In the genomic region with DNA sequence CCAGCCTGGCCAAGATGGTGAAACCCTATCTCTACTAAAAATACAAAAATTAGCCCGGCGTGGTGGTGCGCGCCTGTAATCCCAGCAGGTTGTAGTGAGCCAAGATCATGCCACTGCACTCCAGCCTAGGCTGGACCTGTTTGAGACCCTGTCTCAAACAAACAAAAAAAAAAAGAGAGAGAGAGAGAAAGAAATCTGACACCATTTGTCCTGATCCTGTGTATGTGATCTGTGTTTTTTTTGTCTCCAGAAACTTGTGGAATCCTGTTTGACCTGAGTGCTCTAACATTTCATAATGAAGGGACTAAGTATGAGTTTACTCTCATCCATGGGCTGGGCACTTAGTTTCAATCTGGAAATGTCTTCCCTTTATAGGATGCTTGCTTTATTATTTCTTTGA, we compare ENCODE assay signal across 1 cellular context.
TF ChIP-seq lines count a peak whose summit lies in the region.

No MANE protein-coding gene starts in this region.

TF ChIP-seq in HepG2, 621 proteins besides CTCF, POLR2A, EP300 and RAD21 (continues in another document):
- TF ChIP-seq ZNF572 (CRISPR knock-in tag; IDR thresholded peaks at IDR 0.05) (no peak), ZKSCAN1 (IDR thresholded peaks at IDR 0.05; ENCODE audit: low read length) (no peak), ZNF772 (CRISPR knock-in tag; IDR thresholded peaks at IDR 0.05) (0 out of 2 replicates have a peak, but pooled peaks have one; percentile 32), ATF7-NPFF (CRISPR knock-in tag; IDR thresholded peaks at IDR 0.05; ENCODE audit: low read depth) (no peak), ZNF749 (CRISPR knock-in tag; IDR thresholded peaks at IDR 0.05; ENCODE audit: borderline replicate concordance) (no peak), HHEX (CRISPR knock-in tag; IDR thresholded peaks at IDR 0.05) (no peak), KLF16 (CRISPR knock-in tag; IDR thresholded peaks at IDR 0.05) (no peak), SMYD3 (CRISPR knock-in tag; IDR thresholded peaks at IDR 0.05) (no peak), PAF1 (CRISPR knock-in tag; IDR thresholded peaks at IDR 0.05) (no peak), SOX5 (CRISPR knock-in tag; IDR thresholded peaks at IDR 0.05; ENCODE audit: borderline replicate concordance) (peak; percentile 36; the same call in 1 of the 2 replicates), PHB2 (IDR thresholded peaks at IDR 0.05; ENCODE audit: partially characterized antibody) (no peak), SP1 (IDR thresholded peaks at IDR 0.05) (no peak), SP1 (CRISPR knock-in tag; IDR thresholded peaks at IDR 0.05) (no peak), ZNF563 (CRISPR knock-in tag; IDR thresholded peaks at IDR 0.05) (no peak), EEA1 (CRISPR knock-in tag; IDR thresholded peaks at IDR 0.05; ENCODE audit: borderline replicate concordance) (no peak), HNRNPLL (IDR thresholded peaks at IDR 0.05; ENCODE audit: low read depth, low read length, poor library complexity, severe bottlenecking) (no peak), ZNF224 (CRISPR knock-in tag; IDR thresholded peaks at IDR 0.05) (no peak), MAFK (conservative IDR thresholded peaks at IDR 0.05 in 1 of 2, IDR thresholded peaks at IDR 0.05 in 1 of 2; ENCODE audit: low read length in 2 of 2) (no peak), RFXANK (CRISPR knock-in tag; IDR thresholded peaks at IDR 0.05) (no peak), DNMT3B (CRISPR knock-in tag; conservative IDR thresholded peaks at IDR 0.05) (no peak), SIX1 (CRISPR knock-in tag; IDR thresholded peaks at IDR 0.05; ENCODE audit: borderline replicate concordance) (peak; percentile 87; the same call in 1 of the 2 replicates), HOXA5 (CRISPR knock-in tag; IDR thresholded peaks at IDR 0.05) (no peak), ZNF260 (CRISPR knock-in tag; IDR thresholded peaks at IDR 0.05; ENCODE audit: borderline replicate concordance, low read depth) (no peak), SIX4 (CRISPR knock-in tag; IDR thresholded peaks at IDR 0.05) (peak; percentile 94), PBX2 (CRISPR knock-in tag; IDR thresholded peaks at IDR 0.05) (no peak), SOX13 (IDR thresholded peaks at IDR 0.05) (no peak), SOX13 (CRISPR knock-in tag; conservative IDR thresholded peaks at IDR 0.05 in 1 of 2, IDR thresholded peaks at IDR 0.05 in 1 of 2) (peak in 1 of 2 experiments; percentile 17; a peak in 1 of 4 replicates), RARG (CRISPR knock-in tag; IDR thresholded peaks at IDR 0.05; ENCODE audit: low read depth) (no peak), DMTF1 (CRISPR knock-in tag; IDR thresholded peaks at IDR 0.05) (no peak), POLR2G (IDR thresholded peaks at IDR 0.05; ENCODE audit: low read depth, low read length) (no peak), GATAD2A (CRISPR knock-in tag; IDR thresholded peaks at IDR 0.05) (peak; percentile 31; the same call in 1 of the 2 replicates), RARA (CRISPR knock-in tag; IDR thresholded peaks at IDR 0.05) (peak; percentile 28; the same call in 1 of the 2 replicates), ZNF724P (CRISPR knock-in tag; IDR thresholded peaks at IDR 0.05; ENCODE audit: borderline replicate concordance) (no peak)
- TF ChIP-seq, protein P1, sequence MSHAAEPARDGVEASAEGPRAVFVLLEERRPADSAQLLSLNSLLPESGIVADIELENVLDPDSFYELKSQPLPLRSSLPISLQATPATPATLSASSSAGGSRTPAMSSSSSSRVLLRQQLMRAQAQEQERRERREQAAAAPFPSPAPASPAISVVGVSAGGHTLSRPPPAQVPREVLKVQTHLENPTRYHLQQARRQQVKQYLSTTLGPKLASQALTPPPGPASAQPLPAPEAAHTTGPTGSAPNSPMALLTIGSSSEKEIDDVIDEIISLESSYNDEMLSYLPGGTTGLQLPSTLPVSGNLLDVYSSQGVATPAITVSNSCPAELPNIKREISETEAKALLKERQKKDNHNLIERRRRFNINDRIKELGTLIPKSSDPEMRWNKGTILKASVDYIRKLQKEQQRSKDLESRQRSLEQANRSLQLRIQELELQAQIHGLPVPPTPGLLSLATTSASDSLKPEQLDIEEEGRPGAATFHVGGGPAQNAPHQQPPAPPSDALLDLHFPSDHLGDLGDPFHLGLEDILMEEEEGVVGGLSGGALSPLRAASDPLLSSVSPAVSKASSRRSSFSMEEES (CRISPR knock-in tag; IDR thresholded peaks at IDR 0.05): no peak
- TF ChIP-seq, protein P2, sequence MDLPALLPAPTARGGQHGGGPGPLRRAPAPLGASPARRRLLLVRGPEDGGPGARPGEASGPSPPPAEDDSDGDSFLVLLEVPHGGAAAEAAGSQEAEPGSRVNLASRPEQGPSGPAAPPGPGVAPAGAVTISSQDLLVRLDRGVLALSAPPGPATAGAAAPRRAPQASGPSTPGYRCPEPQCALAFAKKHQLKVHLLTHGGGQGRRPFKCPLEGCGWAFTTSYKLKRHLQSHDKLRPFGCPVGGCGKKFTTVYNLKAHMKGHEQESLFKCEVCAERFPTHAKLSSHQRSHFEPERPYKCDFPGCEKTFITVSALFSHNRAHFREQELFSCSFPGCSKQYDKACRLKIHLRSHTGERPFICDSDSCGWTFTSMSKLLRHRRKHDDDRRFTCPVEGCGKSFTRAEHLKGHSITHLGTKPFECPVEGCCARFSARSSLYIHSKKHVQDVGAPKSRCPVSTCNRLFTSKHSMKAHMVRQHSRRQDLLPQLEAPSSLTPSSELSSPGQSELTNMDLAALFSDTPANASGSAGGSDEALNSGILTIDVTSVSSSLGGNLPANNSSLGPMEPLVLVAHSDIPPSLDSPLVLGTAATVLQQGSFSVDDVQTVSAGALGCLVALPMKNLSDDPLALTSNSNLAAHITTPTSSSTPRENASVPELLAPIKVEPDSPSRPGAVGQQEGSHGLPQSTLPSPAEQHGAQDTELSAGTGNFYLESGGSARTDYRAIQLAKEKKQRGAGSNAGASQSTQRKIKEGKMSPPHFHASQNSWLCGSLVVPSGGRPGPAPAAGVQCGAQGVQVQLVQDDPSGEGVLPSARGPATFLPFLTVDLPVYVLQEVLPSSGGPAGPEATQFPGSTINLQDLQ (CRISPR knock-in tag; IDR thresholded peaks at IDR 0.05): no peak
- TF ChIP-seq, protein P3, sequence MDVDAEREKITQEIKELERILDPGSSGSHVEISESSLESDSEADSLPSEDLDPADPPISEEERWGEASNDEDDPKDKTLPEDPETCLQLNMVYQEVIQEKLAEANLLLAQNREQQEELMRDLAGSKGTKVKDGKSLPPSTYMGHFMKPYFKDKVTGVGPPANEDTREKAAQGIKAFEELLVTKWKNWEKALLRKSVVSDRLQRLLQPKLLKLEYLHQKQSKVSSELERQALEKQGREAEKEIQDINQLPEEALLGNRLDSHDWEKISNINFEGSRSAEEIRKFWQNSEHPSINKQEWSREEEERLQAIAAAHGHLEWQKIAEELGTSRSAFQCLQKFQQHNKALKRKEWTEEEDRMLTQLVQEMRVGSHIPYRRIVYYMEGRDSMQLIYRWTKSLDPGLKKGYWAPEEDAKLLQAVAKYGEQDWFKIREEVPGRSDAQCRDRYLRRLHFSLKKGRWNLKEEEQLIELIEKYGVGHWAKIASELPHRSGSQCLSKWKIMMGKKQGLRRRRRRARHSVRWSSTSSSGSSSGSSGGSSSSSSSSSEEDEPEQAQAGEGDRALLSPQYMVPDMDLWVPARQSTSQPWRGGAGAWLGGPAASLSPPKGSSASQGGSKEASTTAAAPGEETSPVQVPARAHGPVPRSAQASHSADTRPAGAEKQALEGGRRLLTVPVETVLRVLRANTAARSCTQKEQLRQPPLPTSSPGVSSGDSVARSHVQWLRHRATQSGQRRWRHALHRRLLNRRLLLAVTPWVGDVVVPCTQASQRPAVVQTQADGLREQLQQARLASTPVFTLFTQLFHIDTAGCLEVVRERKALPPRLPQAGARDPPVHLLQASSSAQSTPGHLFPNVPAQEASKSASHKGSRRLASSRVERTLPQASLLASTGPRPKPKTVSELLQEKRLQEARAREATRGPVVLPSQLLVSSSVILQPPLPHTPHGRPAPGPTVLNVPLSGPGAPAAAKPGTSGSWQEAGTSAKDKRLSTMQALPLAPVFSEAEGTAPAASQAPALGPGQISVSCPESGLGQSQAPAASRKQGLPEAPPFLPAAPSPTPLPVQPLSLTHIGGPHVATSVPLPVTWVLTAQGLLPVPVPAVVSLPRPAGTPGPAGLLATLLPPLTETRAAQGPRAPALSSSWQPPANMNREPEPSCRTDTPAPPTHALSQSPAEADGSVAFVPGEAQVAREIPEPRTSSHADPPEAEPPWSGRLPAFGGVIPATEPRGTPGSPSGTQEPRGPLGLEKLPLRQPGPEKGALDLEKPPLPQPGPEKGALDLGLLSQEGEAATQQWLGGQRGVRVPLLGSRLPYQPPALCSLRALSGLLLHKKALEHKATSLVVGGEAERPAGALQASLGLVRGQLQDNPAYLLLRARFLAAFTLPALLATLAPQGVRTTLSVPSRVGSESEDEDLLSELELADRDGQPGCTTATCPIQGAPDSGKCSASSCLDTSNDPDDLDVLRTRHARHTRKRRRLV (CRISPR knock-in tag; IDR thresholded peaks at IDR 0.05): no peak
- TF ChIP-seq, protein P4, sequence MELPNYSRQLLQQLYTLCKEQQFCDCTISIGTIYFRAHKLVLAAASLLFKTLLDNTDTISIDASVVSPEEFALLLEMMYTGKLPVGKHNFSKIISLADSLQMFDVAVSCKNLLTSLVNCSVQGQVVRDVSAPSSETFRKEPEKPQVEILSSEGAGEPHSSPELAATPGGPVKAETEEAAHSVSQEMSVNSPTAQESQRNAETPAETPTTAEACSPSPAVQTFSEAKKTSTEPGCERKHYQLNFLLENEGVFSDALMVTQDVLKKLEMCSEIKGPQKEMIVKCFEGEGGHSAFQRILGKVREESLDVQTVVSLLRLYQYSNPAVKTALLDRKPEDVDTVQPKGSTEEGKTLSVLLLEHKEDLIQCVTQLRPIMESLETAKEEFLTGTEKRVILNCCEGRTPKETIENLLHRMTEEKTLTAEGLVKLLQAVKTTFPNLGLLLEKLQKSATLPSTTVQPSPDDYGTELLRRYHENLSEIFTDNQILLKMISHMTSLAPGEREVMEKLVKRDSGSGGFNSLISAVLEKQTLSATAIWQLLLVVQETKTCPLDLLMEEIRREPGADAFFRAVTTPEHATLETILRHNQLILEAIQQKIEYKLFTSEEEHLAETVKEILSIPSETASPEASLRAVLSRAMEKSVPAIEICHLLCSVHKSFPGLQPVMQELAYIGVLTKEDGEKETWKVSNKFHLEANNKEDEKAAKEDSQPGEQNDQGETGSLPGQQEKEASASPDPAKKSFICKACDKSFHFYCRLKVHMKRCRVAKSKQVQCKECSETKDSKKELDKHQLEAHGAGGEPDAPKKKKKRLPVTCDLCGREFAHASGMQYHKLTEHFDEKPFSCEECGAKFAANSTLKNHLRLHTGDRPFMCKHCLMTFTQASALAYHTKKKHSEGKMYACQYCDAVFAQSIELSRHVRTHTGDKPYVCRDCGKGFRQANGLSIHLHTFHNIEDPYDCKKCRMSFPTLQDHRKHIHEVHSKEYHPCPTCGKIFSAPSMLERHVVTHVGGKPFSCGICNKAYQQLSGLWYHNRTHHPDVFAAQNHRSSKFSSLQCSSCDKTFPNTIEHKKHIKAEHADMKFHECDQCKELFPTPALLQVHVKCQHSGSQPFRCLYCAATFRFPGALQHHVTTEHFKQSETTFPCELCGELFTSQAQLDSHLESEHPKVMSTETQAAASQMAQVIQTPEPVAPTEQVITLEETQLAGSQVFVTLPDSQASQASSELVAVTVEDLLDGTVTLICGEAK (IDR thresholded peaks at IDR 0.05): no peak
- TF ChIP-seq, protein P4 (CRISPR knock-in tag; IDR thresholded peaks at IDR 0.05): no peak
